In genomic region chr22:31162015-31162765, GRCh38 we compare ENCODE assay signal across 12 cellular contexts. TPM values are rescaled to one million over a fixed set of nuclear protein-coding genes. Genes with fewer than 3 reads are reported as not detected.
DNase-seq lines count a peak whose midpoint lies in the region; ATAC-seq lines count a peak whose summit lies in the region.
"Had no signal": no experiment of that assay in that cellular context is flagged by ENCODE, and none has a peak within 500 bp of the region (broad histone marks: within the 10 kb centered on the region; RNA-seq: fewer than 3 reads in every experiment).

No MANE protein-coding gene starts in this region.

- H3K36me3 Mint-ChIP-seq in T-helper 1 cell treated with Interleukin-12 subunit alpha and Interleukin-12 subunit beta and Interleukin-4 antibody, amounts not matched to agents 30 μg/mL and 1 μg/mL, for 36 hours (ENCODE audit: low read depth), result peaks cover 11% of the 10 kb centered on the region
- H3K36me3 Mint-ChIP-seq in activated CD8-positive, alpha-beta T cell treated with anti-CD3 and anti-CD28 coated beads, Interleukin-2, amount 10 ng/mL, durations not matched to agents 7 days and 5 days (ENCODE audit: low read depth), result peaks cover 16% of the 10 kb centered on the region

- H3K27me3 Mint-ChIP-seq in T-helper 1 cell treated with Interleukin-12 subunit alpha and Interleukin-12 subunit beta and Interleukin-4 antibody, amounts not matched to agents 30 μg/mL and 1 μg/mL, for 36 hours (ENCODE audit: low read depth), result peaks cover 10% of the 10 kb centered on the region
- peaks cover 5% of the 10 kb centered on the region for H3K27me3 Mint-ChIP-seq in activated CD8-positive, alpha-beta T cell treated with anti-CD3 and anti-CD28 coated beads, Interleukin-2, amount 10 ng/mL, durations not matched to agents 7 days and 5 days (ENCODE audit: low read depth)
- H3K27me3 Mint-ChIP-seq in stimulated activated naive CD8-positive, alpha-beta T cell treated with anti-CD3 and anti-CD28 coated beads, Interleukin-15, amount 100 ng/mL, for 72 hours, result no peaks in the 10 kb centered on the region

- CTCF ChIA-PET in activated CD8-positive, alpha-beta T cell treated with anti-CD3 and anti-CD28 coated beads, Interleukin-2, amount 10 ng/mL, durations not matched to agents 7 days and 5 days (lab: Charles Lee), result interaction anchor here (0.6 to 2.4 kb wide), 6 partner anchors 41 to 248 kb away, joined by 3 to 8 read pairs (median 3); no protein-coding TSS in a partner anchor

- H3K9me3 Mint-ChIP-seq in T-helper 1 cell treated with Interleukin-12 subunit alpha and Interleukin-12 subunit beta and Interleukin-4 antibody, amounts not matched to agents 30 μg/mL and 1 μg/mL, for 36 hours, result no peaks in the 10 kb centered on the region
- no peaks in the 10 kb centered on the region for H3K9me3 Mint-ChIP-seq in activated CD8-positive, alpha-beta T cell treated with anti-CD3 and anti-CD28 coated beads, Interleukin-2, amount 10 ng/mL, durations not matched to agents 7 days and 5 days (ENCODE audit: insufficient read depth)
- H3K9me3 Mint-ChIP-seq in stimulated activated naive CD8-positive, alpha-beta T cell treated with anti-CD3 and anti-CD28 coated beads, Interleukin-15, amount 100 ng/mL, for 72 hours, result peaks cover 0 to 7% of the 10 kb centered on the region in 2 donors

- peaks cover 28% of the 10 kb centered on the region for H3K4me1 Mint-ChIP-seq in T-helper 1 cell treated with Interleukin-12 subunit alpha and Interleukin-12 subunit beta and Interleukin-4 antibody, amounts not matched to agents 30 μg/mL and 1 μg/mL, for 36 hours (ENCODE audit: low read depth)
- H3K4me1 Mint-ChIP-seq in activated CD8-positive, alpha-beta T cell treated with anti-CD3 and anti-CD28 coated beads, Interleukin-2, amount 10 ng/mL, durations not matched to agents 7 days and 5 days (ENCODE audit: low read depth), result peaks cover 32% of the 10 kb centered on the region
- peaks cover 42% of the 10 kb centered on the region for H3K4me1 Mint-ChIP-seq in stimulated activated naive CD8-positive, alpha-beta T cell treated with anti-CD3 and anti-CD28 coated beads, Interleukin-15, amount 100 ng/mL, for 72 hours

- peak overlapping the region; percentile 34 for H3K4me3 Mint-ChIP-seq in T-helper 1 cell treated with Interleukin-12 subunit alpha and Interleukin-12 subunit beta and Interleukin-4 antibody, amounts not matched to agents 30 μg/mL and 1 μg/mL, for 36 hours
- H3K4me3 Mint-ChIP-seq in activated CD8-positive, alpha-beta T cell treated with anti-CD3 and anti-CD28 coated beads, Interleukin-2, amount 10 ng/mL, durations not matched to agents 7 days and 5 days, result peak overlapping the region; percentile 43
- H3K4me3 Mint-ChIP-seq in stimulated activated naive CD8-positive, alpha-beta T cell treated with anti-CD3 and anti-CD28 coated beads, Interleukin-15, amount 100 ng/mL, for 72 hours, result peak overlapping the region; percentile 46 to 60

- H3K27ac Mint-ChIP-seq in T-helper 1 cell treated with Interleukin-12 subunit alpha and Interleukin-12 subunit beta and Interleukin-4 antibody, amounts not matched to agents 30 μg/mL and 1 μg/mL, for 36 hours, result no peak overlapping the region
- H3K27ac Mint-ChIP-seq in activated CD8-positive, alpha-beta T cell treated with anti-CD3 and anti-CD28 coated beads, Interleukin-2, amount 10 ng/mL, durations not matched to agents 7 days and 5 days, result no peak overlapping the region
- peak overlapping the region in 1 of 2 donors; percentile 65 for H3K27ac Mint-ChIP-seq in stimulated activated naive CD8-positive, alpha-beta T cell treated with anti-CD3 and anti-CD28 coated beads, Interleukin-15, amount 100 ng/mL, for 72 hours

- DNase-seq in T-helper 1 cell, result no peak
- no peak for DNase-seq in activated CD8-positive, alpha-beta T cell treated with anti-CD3 and anti-CD28 coated beads, Interleukin-2, amount 10 ng/mL, durations not matched to agents 7 days and 5 days
- peak; percentile 13 for DNase-seq in glomerular visceral epithelial cell (ENCODE audit: extremely low spot score)
- DNase-seq in stimulated activated naive CD8-positive, alpha-beta T cell treated with anti-CD3 and anti-CD28 coated beads, Interleukin-15, amount 100 ng/mL, for 72 hours, result no peak
- DNase-seq in NCI-H526 (lab: John Stamatoyannopoulos, UW), result no peak
- DNase-seq in COLO829 (ENCODE audit: low spot score), result no peak
- DNase-seq: right cardiac atrium had no signal

- POLR2A ChIA-PET in activated CD8-positive, alpha-beta T cell treated with anti-CD3 and anti-CD28 coated beads, Interleukin-2, amount 10 ng/mL, durations not matched to agents 7 days and 5 days (lab: Charles Lee), result interaction anchor here (0.8 kb wide), 1 partner anchor 130 kb away, joined by 3 read pairs; the partner anchor contains the start of gene PIK3IP1

- ATAC-seq in activated CD8-positive, alpha-beta T cell treated with anti-CD3 and anti-CD28 coated beads, Interleukin-2, amount 10 ng/mL, durations not matched to agents 7 days and 5 days, result no peak
- ATAC-seq in stimulated activated naive CD8-positive, alpha-beta T cell treated with anti-CD3 and anti-CD28 coated beads, Interleukin-15, amount 100 ng/mL, for 72 hours, result no peak
- no peak for ATAC-seq in esophagus mucosa
- ATAC-seq: GM12878, right cardiac atrium had no signal

RNA-seq across cellular contexts. Expression of gene RNF185, which starts 2.2 kb away (rescaled TPM):
- 10 to 100 TPM; 17.7 to 18.1 TPM for total RNA-seq in activated CD8-positive, alpha-beta T cell treated with anti-CD3 and anti-CD28 coated beads, Interleukin-2, amount 10 ng/mL, durations not matched to agents 7 days and 5 days
- 23.4 TPM for total RNA-seq in esophagus mucosa

RNA-seq across cellular contexts. Expression of gene PLA2G3, which starts 21.9 kb away (rescaled TPM):
- total RNA-seq in activated CD8-positive, alpha-beta T cell treated with anti-CD3 and anti-CD28 coated beads, Interleukin-2, amount 10 ng/mL, durations not matched to agents 7 days and 5 days, result not detected
- total RNA-seq in esophagus mucosa, result 19.4 TPM
- total RNA-seq: adrenal gland, GM12878, right cardiac atrium, subcutaneous adipose tissue had no signal

RNA-seq across cellular contexts. Expression of gene INPP5J, which starts 39.4 kb away (rescaled TPM):
- total RNA-seq in activated CD8-positive, alpha-beta T cell treated with anti-CD3 and anti-CD28 coated beads, Interleukin-2, amount 10 ng/mL, durations not matched to agents 7 days and 5 days, result not detected
- 1.5 TPM for total RNA-seq in esophagus mucosa
- total RNA-seq: subcutaneous adipose tissue had no signal

RNA-seq across cellular contexts. Expression of gene LIMK2, which starts 49.9 kb away (rescaled TPM):
- total RNA-seq in activated CD8-positive, alpha-beta T cell treated with anti-CD3 and anti-CD28 coated beads, Interleukin-2, amount 10 ng/mL, durations not matched to agents 7 days and 5 days, result 10 to 100 TPM; 42.7 to 44.3 TPM
- 88.0 TPM for total RNA-seq in esophagus mucosa

RNA-seq across cellular contexts. Expression of gene SELENOM, which starts 54.8 kb away (rescaled TPM):
- under 1 TPM; 0.76 to 0.87 TPM for total RNA-seq in activated CD8-positive, alpha-beta T cell treated with anti-CD3 and anti-CD28 coated beads, Interleukin-2, amount 10 ng/mL, durations not matched to agents 7 days and 5 days
- total RNA-seq in esophagus mucosa, result 13.7 TPM

Comparison
In these comparisons a context has a peak if more than half of its experiments do, and no peak if none do; other contexts are left out.
1. RNA of gene PLA2G3, which starts 21.9 kb away (total RNA-seq): 19.4 TPM in esophagus mucosa (single experiment); not detected in activated CD8-positive, alpha-beta T cell treated with anti-CD3 and anti-CD28 coated beads, Interleukin-2, amount 10 ng/mL, durations not matched to agents 7 days and 5 days; every median in the first group is over 10 times any median in the second.
2. Peak in every context shown above with its lines, with median percentiles within 50 percentile points of each other: H3K4me3 Mint-ChIP-seq.